ENCODE assay signal across 22 cellular contexts in genomic region chr18:21448301-21448700, GRCh38.
"Had no signal": no experiment of that assay in that cellular context is flagged by ENCODE, and none has a peak within 500 bp of the region (broad histone marks: within the 10 kb centered on the region; RNA-seq: fewer than 3 reads in every experiment).

No MANE protein-coding gene starts in this region.

- H3K9me3 ChIP-seq: colonic mucosa, left ventricle myocardium inferior, pancreas, upper lobe of right lung had no signal

- H3K27me3 ChIP-seq: colonic mucosa, foreskin keratinocyte, pancreas, upper lobe of right lung had no signal

- H3K4me3 Mint-ChIP-seq: activated CD4-positive, alpha-beta T cell treated with anti-CD3 and anti-CD28 coated beads, Interleukin-2, amount 10 ng/mL, durations not matched to agents 24 days and 14 days; activated CD8-positive, alpha-beta T cell treated with anti-CD3 and anti-CD28 coated beads for 36 hours; activated naive CD8-positive, alpha-beta T cell treated with anti-CD3 and anti-CD28 coated beads, Interleukin-2, amount 10 ng/mL, durations not matched to agents 7 days and 5 days; central memory CD8-positive, alpha-beta T cell; endodermal cell; naive thymus-derived CD8-positive, alpha-beta T cell; stimulated activated naive B cell treated with anti-CD40 and anti-IgM and Interleukin-4, amounts not matched to agents 10 μg/mL and 1 μg/mL and 100 μg/mL, for 72 hours had no signal

- H3K27ac ChIP-seq: colonic mucosa, epithelial cell of prostate, foreskin keratinocyte, left ventricle myocardium inferior, pancreas, upper lobe of right lung had no signal

- ATAC-seq: activated CD8-positive, alpha-beta T cell treated with anti-CD3 and anti-CD28 coated beads for 36 hours; foreskin keratinocyte; naive thymus-derived CD8-positive, alpha-beta T cell; pancreas; sciatic nerve; stimulated activated naive B cell treated with anti-CD40 and anti-IgM and Interleukin-4, amounts not matched to agents 10 μg/mL and 1 μg/mL and 100 μg/mL, for 72 hours; upper lobe of right lung had no signal

- H3K27ac Mint-ChIP-seq: activated CD4-positive, alpha-beta T cell treated with anti-CD3 and anti-CD28 coated beads, Interleukin-2, amount 10 ng/mL, durations not matched to agents 24 days and 14 days; activated CD8-positive, alpha-beta T cell treated with anti-CD3 and anti-CD28 coated beads for 36 hours; activated naive CD8-positive, alpha-beta T cell treated with anti-CD3 and anti-CD28 coated beads, Interleukin-2, amount 10 ng/mL, durations not matched to agents 7 days and 5 days; activated T-helper 2 cell treated with anti-CD3 and anti-CD28 coated beads, Interferon-gamma antibody, Interleukin-2, Interleukin-4, amounts not matched to agents 10 μg/mL and 5 μg/mL and 100 μg/mL, durations not matched to agents 14 hours and 24 hours and 36 hours; endodermal cell; naive thymus-derived CD8-positive, alpha-beta T cell; stimulated activated naive B cell treated with anti-CD40 and anti-IgM and Interleukin-4, amounts not matched to agents 10 μg/mL and 1 μg/mL and 100 μg/mL, for 72 hours had no signal

- H3K4me1 ChIP-seq: colonic mucosa, foreskin keratinocyte, pancreas, upper lobe of right lung had no signal

- H3K9me3 Mint-ChIP-seq: activated CD4-positive, alpha-beta T cell treated with anti-CD3 and anti-CD28 coated beads, Interleukin-2, amount 10 ng/mL, durations not matched to agents 24 days and 14 days; activated CD8-positive, alpha-beta T cell treated with anti-CD3 and anti-CD28 coated beads for 36 hours; activated naive CD8-positive, alpha-beta T cell treated with anti-CD3 and anti-CD28 coated beads, Interleukin-2, amount 10 ng/mL, durations not matched to agents 7 days and 5 days; activated T-helper 2 cell treated with anti-CD3 and anti-CD28 coated beads, Interferon-gamma antibody, Interleukin-2, Interleukin-4, amounts not matched to agents 10 μg/mL and 5 μg/mL and 100 μg/mL, durations not matched to agents 14 hours and 24 hours and 36 hours; central memory CD8-positive, alpha-beta T cell; endodermal cell; naive thymus-derived CD8-positive, alpha-beta T cell; stimulated activated naive B cell treated with anti-CD40 and anti-IgM and Interleukin-4, amounts not matched to agents 10 μg/mL and 1 μg/mL and 100 μg/mL, for 72 hours had no signal

- H3K36me3 Mint-ChIP-seq: activated naive CD8-positive, alpha-beta T cell treated with anti-CD3 and anti-CD28 coated beads, Interleukin-2, amount 10 ng/mL, durations not matched to agents 7 days and 5 days; naive thymus-derived CD8-positive, alpha-beta T cell; stimulated activated naive B cell treated with anti-CD40 and anti-IgM and Interleukin-4, amounts not matched to agents 10 μg/mL and 1 μg/mL and 100 μg/mL, for 72 hours had no signal

- H3K4me3 ChIP-seq: colonic mucosa, left ventricle myocardium inferior, pancreas, upper lobe of right lung had no signal

- H3K4me1 Mint-ChIP-seq: activated CD4-positive, alpha-beta T cell treated with anti-CD3 and anti-CD28 coated beads, Interleukin-2, amount 10 ng/mL, durations not matched to agents 24 days and 14 days; activated naive CD8-positive, alpha-beta T cell treated with anti-CD3 and anti-CD28 coated beads, Interleukin-2, amount 10 ng/mL, durations not matched to agents 7 days and 5 days; central memory CD8-positive, alpha-beta T cell; endodermal cell; naive thymus-derived CD8-positive, alpha-beta T cell; stimulated activated naive B cell treated with anti-CD40 and anti-IgM and Interleukin-4, amounts not matched to agents 10 μg/mL and 1 μg/mL and 100 μg/mL, for 72 hours had no signal

- DNase-seq: activated CD4-positive, alpha-beta T cell treated with anti-CD3 and anti-CD28 coated beads, Interleukin-2, amount 10 ng/mL, durations not matched to agents 24 days and 14 days; activated CD8-positive, alpha-beta T cell treated with anti-CD3 and anti-CD28 coated beads for 36 hours; activated naive CD4-positive, alpha-beta T cell treated with Interleukin-2 at 50 U/mL for 16 hours; activated naive CD8-positive, alpha-beta T cell treated with anti-CD3 and anti-CD28 coated beads, Interleukin-2, amount 10 ng/mL, durations not matched to agents 7 days and 5 days; activated T-cell treated with anti-CD3 and anti-CD28 coated beads, Interleukin-2, amount 50 U/mL, for 1 hour; colonic mucosa; endodermal cell; foreskin keratinocyte; glutamatergic neuron; hypothalamus; kidney glomerular epithelial cell; left ventricle myocardium inferior; naive thymus-derived CD8-positive, alpha-beta T cell; pancreas; stimulated activated naive B cell treated with anti-CD40 and anti-IgM and Interleukin-4, amounts not matched to agents 10 μg/mL and 1 μg/mL and 100 μg/mL, for 72 hours; T-helper 1 cell; T-helper 9 cell; upper lobe of right lung had no signal

- H3K36me3 ChIP-seq: colonic mucosa, left ventricle myocardium inferior, pancreas, upper lobe of right lung had no signal
